ENCODE assay signal across 1 cellular context in the genomic region with DNA sequence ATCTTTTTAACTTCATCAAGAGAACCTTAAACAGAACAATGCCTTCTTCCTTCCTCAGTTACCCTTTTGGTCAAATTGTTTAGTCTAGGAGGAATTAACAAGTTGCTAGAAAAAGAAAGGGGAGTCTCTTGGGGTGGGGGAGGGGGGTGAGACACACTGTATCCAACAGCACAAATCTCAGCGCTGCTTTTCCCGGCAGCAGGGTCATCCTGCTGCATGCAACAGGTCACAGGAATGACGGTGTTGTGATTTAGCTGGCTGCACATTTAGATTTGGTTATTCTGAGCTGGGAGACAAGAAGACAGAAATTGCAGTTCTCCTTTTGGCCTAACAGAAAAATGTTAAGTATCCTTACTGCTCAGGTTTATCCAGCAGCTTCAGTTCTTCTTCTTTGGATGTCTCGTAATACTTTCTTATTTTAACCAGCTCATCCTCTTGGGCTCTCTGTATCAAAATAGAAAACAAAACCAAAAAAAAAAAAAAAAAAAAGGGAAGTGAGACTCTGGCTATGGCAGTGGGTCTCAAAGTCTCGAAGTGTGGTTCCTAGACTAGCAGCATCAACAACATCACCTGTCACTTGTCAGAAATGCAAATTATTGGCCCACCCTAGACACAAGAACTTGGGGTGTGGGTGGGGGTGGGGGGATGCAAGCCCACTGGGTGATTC.
A peak's percentile ranks its signal among the peaks of the same experiment; 100 is the strongest.
TF ChIP-seq lines count a peak whose summit lies in the region.

No MANE protein-coding gene starts in this region.

TF ChIP-seq in K562, 482 proteins besides CTCF, POLR2A, EP300 and RAD21:
- TF ChIP-seq, protein P1, sequence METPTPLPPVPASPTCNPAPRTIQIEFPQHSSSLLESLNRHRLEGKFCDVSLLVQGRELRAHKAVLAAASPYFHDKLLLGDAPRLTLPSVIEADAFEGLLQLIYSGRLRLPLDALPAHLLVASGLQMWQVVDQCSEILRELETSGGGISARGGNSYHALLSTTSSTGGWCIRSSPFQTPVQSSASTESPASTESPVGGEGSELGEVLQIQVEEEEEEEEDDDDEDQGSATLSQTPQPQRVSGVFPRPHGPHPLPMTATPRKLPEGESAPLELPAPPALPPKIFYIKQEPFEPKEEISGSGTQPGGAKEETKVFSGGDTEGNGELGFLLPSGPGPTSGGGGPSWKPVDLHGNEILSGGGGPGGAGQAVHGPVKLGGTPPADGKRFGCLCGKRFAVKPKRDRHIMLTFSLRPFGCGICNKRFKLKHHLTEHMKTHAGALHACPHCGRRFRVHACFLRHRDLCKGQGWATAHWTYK (CRISPR knock-in tag; IDR thresholded peaks at IDR 0.05), result no peak
- TF ChIP-seq, protein P2, sequence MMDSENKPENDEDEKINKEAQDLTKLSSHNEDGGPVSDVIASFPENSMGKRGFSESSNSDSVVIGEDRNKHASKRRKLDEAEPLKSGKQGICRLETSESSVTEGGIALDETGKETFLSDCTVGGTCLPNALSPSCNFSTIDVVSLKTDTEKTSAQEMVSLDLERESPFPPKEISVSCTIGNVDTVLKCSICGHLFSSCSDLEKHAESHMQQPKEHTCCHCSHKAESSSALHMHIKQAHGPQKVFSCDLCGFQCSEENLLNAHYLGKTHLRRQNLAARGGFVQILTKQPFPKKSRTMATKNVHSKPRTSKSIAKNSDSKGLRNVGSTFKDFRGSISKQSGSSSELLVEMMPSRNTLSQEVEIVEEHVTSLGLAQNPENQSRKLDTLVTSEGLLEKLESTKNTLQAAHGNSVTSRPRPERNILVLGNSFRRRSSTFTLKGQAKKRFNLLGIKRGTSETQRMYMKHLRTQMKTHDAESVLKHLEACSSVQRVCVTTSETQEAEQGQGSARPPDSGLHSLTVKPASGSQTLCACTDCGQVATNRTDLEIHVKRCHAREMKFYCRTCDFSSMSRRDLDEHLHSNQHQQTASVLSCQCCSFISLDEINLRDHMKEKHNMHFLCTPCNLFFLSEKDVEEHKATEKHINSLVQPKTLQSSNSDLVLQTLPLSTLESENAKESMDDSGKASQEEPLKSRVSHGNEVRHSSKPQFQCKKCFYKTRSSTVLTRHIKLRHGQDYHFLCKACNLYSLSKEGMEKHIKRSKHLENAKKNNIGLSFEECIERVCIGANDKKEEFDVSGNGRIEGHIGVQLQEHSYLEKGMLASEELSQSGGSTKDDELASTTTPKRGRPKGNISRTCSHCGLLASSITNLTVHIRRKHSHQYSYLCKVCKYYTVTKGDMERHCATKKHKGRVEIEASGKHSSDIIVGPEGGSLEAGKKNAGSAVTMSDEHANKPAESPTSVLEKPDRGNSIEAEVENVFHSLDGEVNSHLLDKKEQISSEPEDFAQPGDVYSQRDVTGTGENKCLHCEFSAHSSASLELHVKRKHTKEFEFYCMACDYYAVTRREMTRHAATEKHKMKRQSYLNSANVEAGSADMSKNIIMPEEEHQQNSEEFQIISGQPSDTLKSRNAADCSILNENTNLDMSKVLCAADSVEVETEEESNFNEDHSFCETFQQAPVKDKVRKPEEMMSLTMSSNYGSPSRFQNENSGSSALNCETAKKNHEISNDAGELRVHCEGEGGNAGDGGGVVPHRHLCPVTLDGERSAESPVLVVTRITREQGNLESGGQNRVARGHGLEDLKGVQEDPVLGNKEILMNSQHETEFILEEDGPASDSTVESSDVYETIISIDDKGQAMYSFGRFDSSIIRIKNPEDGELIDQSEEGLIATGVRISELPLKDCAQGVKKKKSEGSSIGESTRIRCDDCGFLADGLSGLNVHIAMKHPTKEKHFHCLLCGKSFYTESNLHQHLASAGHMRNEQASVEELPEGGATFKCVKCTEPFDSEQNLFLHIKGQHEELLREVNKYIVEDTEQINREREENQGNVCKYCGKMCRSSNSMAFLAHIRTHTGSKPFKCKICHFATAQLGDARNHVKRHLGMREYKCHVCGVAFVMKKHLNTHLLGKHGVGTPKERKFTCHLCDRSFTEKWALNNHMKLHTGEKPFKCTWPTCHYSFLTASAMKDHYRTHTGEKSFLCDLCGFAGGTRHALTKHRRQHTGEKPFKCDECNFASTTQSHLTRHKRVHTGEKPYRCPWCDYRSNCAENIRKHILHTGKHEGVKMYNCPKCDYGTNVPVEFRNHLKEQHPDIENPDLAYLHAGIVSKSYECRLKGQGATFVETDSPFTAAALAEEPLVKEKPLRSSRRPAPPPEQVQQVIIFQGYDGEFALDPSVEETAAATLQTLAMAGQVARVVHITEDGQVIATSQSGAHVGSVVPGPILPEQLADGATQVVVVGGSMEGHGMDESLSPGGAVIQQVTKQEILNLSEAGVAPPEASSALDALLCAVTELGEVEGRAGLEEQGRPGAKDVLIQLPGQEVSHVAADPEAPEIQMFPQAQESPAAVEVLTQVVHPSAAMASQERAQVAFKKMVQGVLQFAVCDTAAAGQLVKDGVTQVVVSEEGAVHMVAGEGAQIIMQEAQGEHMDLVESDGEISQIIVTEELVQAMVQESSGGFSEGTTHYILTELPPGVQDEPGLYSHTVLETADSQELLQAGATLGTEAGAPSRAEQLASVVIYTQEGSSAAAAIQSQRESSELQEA (IDR thresholded peaks at IDR 0.05; ENCODE audit: low read depth), result no peak
- TF ChIP-seq SPI1 (IDR thresholded peaks at IDR 0.05; ENCODE audit: borderline replicate concordance, low read depth, low read length) (0 out of 2 replicates have a peak, but pooled peaks have one; percentile 5), SMAD2 (IDR thresholded peaks at IDR 0.05; ENCODE audit: low read depth, low read length) (no peak), TSC22D4 (tag; IDR thresholded peaks at IDR 0.05) (no peak)
- TF ChIP-seq, protein P3, sequence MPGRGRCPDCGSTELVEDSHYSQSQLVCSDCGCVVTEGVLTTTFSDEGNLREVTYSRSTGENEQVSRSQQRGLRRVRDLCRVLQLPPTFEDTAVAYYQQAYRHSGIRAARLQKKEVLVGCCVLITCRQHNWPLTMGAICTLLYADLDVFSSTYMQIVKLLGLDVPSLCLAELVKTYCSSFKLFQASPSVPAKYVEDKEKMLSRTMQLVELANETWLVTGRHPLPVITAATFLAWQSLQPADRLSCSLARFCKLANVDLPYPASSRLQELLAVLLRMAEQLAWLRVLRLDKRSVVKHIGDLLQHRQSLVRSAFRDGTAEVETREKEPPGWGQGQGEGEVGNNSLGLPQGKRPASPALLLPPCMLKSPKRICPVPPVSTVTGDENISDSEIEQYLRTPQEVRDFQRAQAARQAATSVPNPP (IDR thresholded peaks at IDR 0.05; ENCODE audit: borderline replicate concordance, insufficient read depth, insufficient read length), result no peak
